In the genomic region with DNA sequence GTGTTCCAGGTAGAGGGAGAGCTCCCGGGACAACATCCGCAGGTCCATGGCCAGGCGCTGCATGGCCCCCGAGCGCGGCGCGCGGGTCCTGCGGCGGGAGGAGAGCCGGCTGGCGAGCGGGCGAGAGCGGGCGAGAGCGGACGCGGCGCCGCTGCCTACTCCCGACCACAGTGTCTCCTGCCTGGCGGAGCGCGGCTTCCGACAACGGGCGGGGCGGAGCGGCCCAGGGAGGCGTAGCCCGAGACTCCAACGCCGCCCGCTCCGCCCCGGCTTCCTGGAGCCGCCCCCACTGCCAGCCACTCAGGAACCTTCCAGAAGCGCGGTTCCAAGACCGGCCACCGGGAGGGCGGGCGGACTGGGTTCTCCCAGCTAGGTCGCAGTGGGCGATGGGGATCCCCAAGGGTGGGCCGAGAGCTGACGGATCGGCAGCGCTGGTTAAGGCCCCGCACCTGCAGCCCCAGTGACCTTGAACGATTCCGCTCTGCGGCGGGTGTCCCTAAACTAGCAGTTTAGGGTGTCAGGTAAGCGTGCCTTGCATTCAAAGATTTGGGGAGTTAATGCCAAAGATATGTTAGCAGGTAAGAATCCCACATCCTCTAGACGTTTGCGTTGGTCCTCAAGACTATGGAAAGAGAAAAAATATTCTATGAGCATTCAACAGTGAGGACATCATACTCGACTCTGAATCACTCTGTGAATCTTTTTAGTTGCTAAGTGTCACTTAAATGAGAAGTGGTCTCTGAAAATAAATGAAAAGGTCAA, we compare ENCODE assay signal across 8 cellular contexts. TPM values are rescaled to one million over a fixed set of nuclear protein-coding genes. Genes with fewer than 3 reads are reported as not detected.
DNase-seq lines count a peak whose midpoint lies in the region; ATAC-seq, FAIRE-seq and TF ChIP-seq lines count a peak whose summit lies in the region.

A gene with protein sequence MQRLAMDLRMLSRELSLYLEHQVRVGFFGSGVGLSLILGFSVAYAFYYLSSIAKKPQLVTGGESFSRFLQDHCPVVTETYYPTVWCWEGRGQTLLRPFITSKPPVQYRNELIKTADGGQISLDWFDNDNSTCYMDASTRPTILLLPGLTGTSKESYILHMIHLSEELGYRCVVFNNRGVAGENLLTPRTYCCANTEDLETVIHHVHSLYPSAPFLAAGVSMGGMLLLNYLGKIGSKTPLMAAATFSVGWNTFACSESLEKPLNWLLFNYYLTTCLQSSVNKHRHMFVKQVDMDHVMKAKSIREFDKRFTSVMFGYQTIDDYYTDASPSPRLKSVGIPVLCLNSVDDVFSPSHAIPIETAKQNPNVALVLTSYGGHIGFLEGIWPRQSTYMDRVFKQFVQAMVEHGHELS (minus strand): TSS at position 172 of the 762 bp plus-strand sequence. CDS start 109 bp downstream, at position 63.

- no peaks in the 10 kb centered on the region for H3K27me3 ChIP-seq in psoas muscle (ENCODE audit: insufficient read depth in 3 of 3, low read length in 2 of 3)

- H3K36me3 ChIP-seq in psoas muscle (ENCODE audit: insufficient read depth in 1 of 2, low read depth in 1 of 2) = peaks cover 0 to 29% of the 10 kb centered on the region in 2 donors

- WGBS in psoas muscle, 3 donors = 1 to 4% (median 1%) methylated on average over 33 to 60 of the region's 60 CpGs

- FAIRE-seq in GM12891 (lab: Jason Lieb, UNC) = peak; percentile 93
- FAIRE-seq in urothelium cell line (lab: Jason Lieb, UNC) = peak; percentile 72

- DNase-seq in GM12891 (ENCODE audit: insufficient read length, low spot score) (peak; percentile 87), NCI-H1436 (lab: John Stamatoyannopoulos, UW) (peak; percentile 90), T-helper 1 cell (peak; percentile 85 to 95 (median 89)), amniotic epithelial cell (ENCODE audit: low read depth) (peak; percentile 83), left ventricle myocardium superior (peak; percentile 97), psoas muscle (peak; percentile 95 to 96), urothelium cell line (ENCODE audit: low spot score) (peak; percentile 98)

- H3K27ac ChIP-seq in psoas muscle = peak within 1 kb of the TSS; percentile 93

- no peaks in the 10 kb centered on the region for H3K9me3 ChIP-seq in psoas muscle

- peaks cover 10% of the 10 kb centered on the region for H3K4me1 ChIP-seq in psoas muscle

- peak; percentile 61; the same call in 1 of the 2 replicates for TF ChIP-seq POLR2A in GM12891 (IDR thresholded peaks at IDR 0.05; ENCODE audit: low read depth, low read length)

- ATAC-seq in HG02798 (IDR thresholded peaks at IDR 0.05; ENCODE audit: poor library complexity, unreplicated experiment) = peak; percentile 98
- ATAC-seq in left ventricle myocardium superior = peak; percentile 99
- ATAC-seq in psoas muscle = peak; percentile 98 to 99 (median 98)

- peak within 1 kb of the TSS; percentile 95 for H3K4me3 ChIP-seq in psoas muscle

- intact Hi-C loops in left ventricle myocardium superior (cut with micrococcal nuclease) (no loop called here), psoas muscle (cut with DNase I) (loop anchor here (2.0 to 5.0 kb wide), 2 partner anchors 36 to 38 kb away; a partner anchor contains a TSS)

- TF ChIP-seq CTCF in psoas muscle (IDR thresholded peaks at IDR 0.05) = peak; percentile 60

TF ChIP-seq in GM12891, 5 proteins besides CTCF, POLR2A, EP300 and RAD21:
- TF ChIP-seq SPI1 (IDR thresholded peaks at IDR 0.05; ENCODE audit: low read depth, low read length) (no peak), PAX5 (IDR thresholded peaks at IDR 0.05; ENCODE audit: insufficient read depth, low read length, severe bottlenecking) (peak; percentile 83), POU2F2 (IDR thresholded peaks at IDR 0.05; ENCODE audit: low read depth, low read length) (0 out of 2 replicates have a peak, but pooled peaks have one; percentile 57), POLR2AphosphoS5 (IDR thresholded peaks at IDR 0.05; ENCODE audit: low read depth, low read length) (peak; percentile 72), TAF1 (IDR thresholded peaks at IDR 0.05; ENCODE audit: low read depth, low read length) (0 out of 2 replicates have a peak, but pooled peaks have one; percentile 58)

RNA-seq across cellular contexts. Expression of the gene that starts here (rescaled TPM):
- polyA plus RNA-seq in GM12891 (2012; ENCODE audit: low read depth, missing spikeins) = 10.3 TPM
- total RNA-seq in left ventricle myocardium superior (6.0 TPM), psoas muscle (10 to 100 TPM in 1 of 4 donors, 1 to 10 TPM in 3; 5.4 to 12.4 (median 6.2) TPM)
- polyA plus RNA-seq in psoas muscle = 1 to 10 TPM; 3.8 to 9.3 (median 4.2) TPM

Comparison
In these comparisons a context has a peak if more than half of its experiments do, and no peak if none do; other contexts are left out.
1. Peak in every context shown above with its lines: DNase-seq, ATAC-seq, H3K4me3 ChIP-seq and H3K27ac ChIP-seq.